In genomic region chr6:21780144-21780543, GRCh38 we compare ENCODE assay signal across 20 cellular contexts.
DNase-seq lines count a peak whose midpoint lies in the region; ATAC-seq and TF ChIP-seq lines count a peak whose summit lies in the region.
"Had no signal": no experiment of that assay in that cellular context is flagged by ENCODE, and none has a peak within 500 bp of the region (broad histone marks: within the 10 kb centered on the region; RNA-seq: fewer than 3 reads in every experiment).

No MANE protein-coding gene starts in this region.

- DNase-seq in hepatocyte (ENCODE audit: low spot score) (no peak), HT-29 (ENCODE audit: low spot score) (no peak), NCI-H2029 (lab: John Stamatoyannopoulos, UW) (no peak), MCF 10A (ENCODE audit: unreplicated experiment) (no peak)
- no peak for DNase-seq in activated T-cell treated with anti-CD3 and anti-CD28 coated beads, Interleukin-2, amount 50 U/mL, for 4 hours
- DNase-seq: ACHN; AML-193; DMS79 treated with DMSO at 0.1 percent for 48 hours; KG1; NCI-H1436; NCI-H1930; NCI-H345; NCI-H526 treated with DMSO at 0.1 percent for 48 hours; NK-92 treated with Interleukin-12 subunit alpha and Interleukin-12 subunit beta, amount 100 ng/mL, for 24 hours; SHP77; SK-N-SH had no signal

- H3K27ac ChIP-seq in HUES48 (ENCODE audit: low read depth, low read length) = peak overlapping the region; percentile 43
- H3K27ac ChIP-seq in hepatocyte = peak overlapping the region; percentile 58

- H3K4me3 ChIP-seq in HUES48 (ENCODE audit: low read depth, low read length) (no peak overlapping the region), hepatocyte (no peak overlapping the region)

- no peaks in the 10 kb centered on the region for H3K27me3 Mint-ChIP-seq in brain
- no peaks in the 10 kb centered on the region for H3K27me3 Mint-ChIP-seq in activated T-cell treated with anti-CD3 and anti-CD28 coated beads, Interleukin-2, amount 50 U/mL, for 4 hours (ENCODE audit: low read depth)
- no peaks in the 10 kb centered on the region for H3K27me3 Mint-ChIP-seq in MCF 10A (ENCODE audit: insufficient read depth, unreplicated experiment)

- no peaks in the 10 kb centered on the region for H4K20me1 ChIP-seq in hepatocyte (ENCODE audit: insufficient read depth, poor library complexity, severe bottlenecking)

- no peak overlapping the region for H2AFZ ChIP-seq in hepatocyte

- ATAC-seq in activated T-cell treated with anti-CD3 and anti-CD28 coated beads, Interleukin-2, amount 50 U/mL, for 4 hours = no peak
- ATAC-seq: HCT116, HepG2 had no signal

- intact Hi-C loops in MCF 10A (cut with micrococcal nuclease) = no loop called here

- H3K4me1 ChIP-seq in HUES48 (ENCODE audit: control insufficient read depth, insufficient read depth, low read length) (peaks cover 27% of the 10 kb centered on the region), hepatocyte (ENCODE audit: insufficient read depth) (peaks cover 11% of the 10 kb centered on the region)

- H3K27me3 ChIP-seq in HUES48 (ENCODE audit: control insufficient read depth, insufficient read depth, low read length) = no peaks in the 10 kb centered on the region
- no peaks in the 10 kb centered on the region for H3K27me3 ChIP-seq in hepatocyte

- H3K9me3 ChIP-seq in HUES48 (ENCODE audit: control insufficient read depth, insufficient read depth, low read length) (no peaks in the 10 kb centered on the region), hepatocyte (ENCODE audit: low read depth) (no peaks in the 10 kb centered on the region)
- H3K9me3 ChIP-seq: SK-N-SH had no signal

- H3K36me3 Mint-ChIP-seq in brain (peaks cover 40% of the 10 kb centered on the region), MCF 10A (ENCODE audit: insufficient read depth, unreplicated experiment) (no peaks in the 10 kb centered on the region)
- H3K36me3 Mint-ChIP-seq in activated T-cell treated with anti-CD3 and anti-CD28 coated beads, Interleukin-2, amount 50 U/mL, for 4 hours (ENCODE audit: insufficient read depth) = no peaks in the 10 kb centered on the region

- no peak overlapping the region for H3K9ac ChIP-seq in HUES48 (ENCODE audit: low read depth, low read length)
- H3K9ac ChIP-seq: SK-N-SH had no signal

- no TSS peak for BruUV-seq in MCF 10A (replicated peaks; lab: Mats Ljungman, UMichigan)

- CTCF ChIA-PET in MCF 10A (lab: Yijun Ruan, JAX) = interaction anchor here (0.5 kb wide), 1 partner anchor 1202 kb away, joined by 3 read pairs; no protein-coding TSS in a partner anchor

- TF ChIP-seq CTCF in brain (conservative IDR thresholded peaks at IDR 0.05) = no peak
- TF ChIP-seq CTCF in hepatocyte (IDR thresholded peaks at IDR 0.05; ENCODE audit: poor library complexity) = no peak
- no peak for TF ChIP-seq CTCF in MCF 10A (IDR thresholded peaks at IDR 0.05; ENCODE audit: unreplicated experiment)

- H3K4me1 Mint-ChIP-seq in brain = peaks cover 39% of the 10 kb centered on the region
- no peaks in the 10 kb centered on the region for H3K4me1 Mint-ChIP-seq in activated T-cell treated with anti-CD3 and anti-CD28 coated beads, Interleukin-2, amount 50 U/mL, for 4 hours (ENCODE audit: low read depth)
- no peaks in the 10 kb centered on the region for H3K4me1 Mint-ChIP-seq in MCF 10A (ENCODE audit: insufficient read depth, unreplicated experiment)

- 49% methylated on average over 2 of the region's 2 CpGs for WGBS in hepatocyte (ENCODE audit: low lambda C conversion rate, missing lambda C conversion rate)

- peak overlapping the region in 2 of 5 experiments; percentile 49 to 50 for H3K4me3 Mint-ChIP-seq in brain
- H3K4me3 Mint-ChIP-seq in activated T-cell treated with anti-CD3 and anti-CD28 coated beads, Interleukin-2, amount 50 U/mL, for 4 hours = no peak overlapping the region
- H3K4me3 Mint-ChIP-seq in MCF 10A (ENCODE audit: unreplicated experiment) = no peak overlapping the region

- H3K4me2 ChIP-seq in hepatocyte = peak overlapping the region; percentile 27
- H3K4me2 ChIP-seq: SK-N-SH had no signal

- H3K36me3 ChIP-seq in HUES48 (ENCODE audit: control insufficient read depth, insufficient read depth, low read length) (peaks cover 14% of the 10 kb centered on the region; the same call in 1 of the 2 replicates), hepatocyte (replicated peaks; ENCODE audit: insufficient read depth, low read depth) (no peaks in the 10 kb centered on the region)

- H3K9me2 ChIP-seq in hepatocyte (replicated peaks; ENCODE audit: insufficient read depth) = no peaks in the 10 kb centered on the region
- H3K9me2 ChIP-seq: SK-N-SH had no signal

- POLR2A ChIA-PET in MCF 10A (lab: Yijun Ruan, JAX) = interaction anchor here (0.9 kb wide), 1 partner anchor 8 kb away, joined by 4 read pairs; no protein-coding TSS in a partner anchor

- H3K79me2 ChIP-seq in hepatocyte = no peaks in the 10 kb centered on the region

- H3K27ac Mint-ChIP-seq in brain (peak overlapping the region; percentile 70 to 88 (median 82)), MCF 10A (ENCODE audit: low read depth, unreplicated experiment) (no peak overlapping the region)

- H3K9me3 Mint-ChIP-seq in brain (peaks cover 0 to 2% (median 0%) of the 10 kb centered on the region in 5 experiments), MCF 10A (ENCODE audit: unreplicated experiment) (no peaks in the 10 kb centered on the region)
- no peaks in the 10 kb centered on the region for H3K9me3 Mint-ChIP-seq in activated T-cell treated with anti-CD3 and anti-CD28 coated beads, Interleukin-2, amount 50 U/mL, for 4 hours
